Comparison of ENCODE assay signal across 9 cellular contexts in genomic region chr20:62356948-62357667, GRCh38. TPM values are rescaled to one million over a fixed set of nuclear protein-coding genes. Genes with fewer than 3 reads are reported as not detected.
DNase-seq lines count a peak whose midpoint lies in the region; ATAC-seq and TF ChIP-seq lines count a peak whose summit lies in the region.
"Had no signal": no experiment of that assay in that cellular context is flagged by ENCODE, and none has a peak within 500 bp of the region (broad histone marks: within the 10 kb centered on the region; RNA-seq: fewer than 3 reads in every experiment).

No MANE protein-coding gene starts in this region.

- DNase-seq in AG08396 (ENCODE audit: low spot score) (peak; percentile 89), Peyer's patch (no peak), epithelial cell of proximal tubule (ENCODE audit: low read depth) (no peak), myocyte (ENCODE audit: low read depth) (peak; percentile 93), A673 (ENCODE audit: low spot score) (no peak), H4 (ENCODE audit: low spot score) (no peak)
- no peak for DNase-seq in stimulated activated CD4-positive, alpha-beta T cell treated with anti-CD3 and anti-CD28 coated beads, Interleukin-2, amount 100 ng/mL, for 48 hours
- DNase-seq: DND-41 had no signal

- H3K4me1 ChIP-seq in Peyer's patch (peaks cover 0 to 73% (median 0%) of the 10 kb centered on the region in 4 donors), A673 (ENCODE audit: insufficient read depth, low read length, poor library complexity, severe bottlenecking) (no peaks in the 10 kb centered on the region)

- no TSS peak for BruUV-seq in A673 (replicated peaks; lab: Mats Ljungman, UMichigan)

- TF ChIP-seq CTCF in Peyer's patch (IDR thresholded peaks at IDR 0.05) (no peak), epithelial cell of proximal tubule (conservative IDR thresholded peaks at IDR 0.05; ENCODE audit: low read depth, low read length) (no peak), A673 (conservative IDR thresholded peaks at IDR 0.05; ENCODE audit: low read depth, low read length) (no peak)

- intact Hi-C loops in A673 (cut with micrococcal nuclease; ENCODE audit: unreplicated experiment), result no loop called here

- no peaks in the 10 kb centered on the region for H3K27me3 ChIP-seq in Peyer's patch
- no peaks in the 10 kb centered on the region for H3K27me3 ChIP-seq in A673 (replicated peaks; ENCODE audit: insufficient read depth, low read depth, low read length, poor library complexity)

- H3K36me3 ChIP-seq in Peyer's patch, result no peaks in the 10 kb centered on the region
- H3K36me3 ChIP-seq in A673 (ENCODE audit: insufficient read depth, low read length, poor library complexity, severe bottlenecking), result no peaks in the 10 kb centered on the region

- POLR2A ChIA-PET in A673 (lab: Charles Lee; ENCODE audit: low non-redundant PET), result no interaction called here

- H3K27ac ChIP-seq in Peyer's patch (peak overlapping the region; percentile 43 to 89 (median 70)), A673 (ENCODE audit: low read depth, low read length, poor library complexity, severe bottlenecking) (no peak overlapping the region)

- no peak for TF ChIP-seq POLR2A in Peyer's patch (IDR thresholded peaks at IDR 0.05)

- ATAC-seq in GM21786 (IDR thresholded peaks at IDR 0.05; ENCODE audit: unreplicated experiment), result no peak

- CTCF ChIA-PET in A673 (lab: Charles Lee), result no interaction called here

- H3K4me3 ChIP-seq in Peyer's patch (peak overlapping the region in 2 of 4 donors; percentile 2 to 3), epithelial cell of proximal tubule (ENCODE audit: low read depth, low read length) (peak overlapping the region; percentile 4), A673 (ENCODE audit: low read depth, low read length, poor library complexity, severe bottlenecking) (no peak overlapping the region)

- no peaks in the 10 kb centered on the region for H3K9me3 ChIP-seq in Peyer's patch
- H3K9me3 ChIP-seq in A673 (ENCODE audit: low read depth, low read length, poor library complexity, severe bottlenecking), result no peaks in the 10 kb centered on the region

RNA-seq across cellular contexts. Expression of gene LAMA5, which starts 10.0 kb away (rescaled TPM):
- total RNA-seq in Peyer's patch (100 to 1,000 TPM in 2 of 4 donors, 10 to 100 TPM in 2; 31.2 to 328 (median 87.3) TPM), epithelial cell of proximal tubule (103 and 240 TPM in 2 replicates), myocyte (90.5 and 173 TPM in 2 replicates), A673 (2021) (4.2 and 13.2 TPM in 2 replicates)
- polyA plus RNA-seq in myocyte (2012), result 82.7 TPM
- total RNA-seq in H4 (2014; rRNA removed; shearing (Covaris generic)), result 4.4 and 4.5 TPM in 2 replicates

RNA-seq across cellular contexts. Expression of gene RPS21, which starts 29.8 kb away (rescaled TPM):
- total RNA-seq in Peyer's patch (100 to 1,000 TPM; 507 to 769 (median 622) TPM), epithelial cell of proximal tubule (2,187 and 2,322 TPM in 2 replicates), myocyte (610 and 2,016 TPM in 2 replicates), A673 (2021) (1,502 and 1,506 TPM in 2 replicates)
- 2,121 TPM for polyA plus RNA-seq in myocyte (2012)
- 2,095 and 2,204 TPM in 2 replicates for total RNA-seq in H4 (2014; rRNA removed; shearing (Covaris generic))

RNA-seq across cellular contexts. Expression of gene CABLES2, which starts 50.0 kb away (rescaled TPM):
- total RNA-seq in Peyer's patch, result 10 to 100 TPM in 2 of 4 donors, 1 to 10 TPM in 2; 7.2 to 33.8 (median 11.1) TPM
- total RNA-seq in epithelial cell of proximal tubule, result 5.8 and 7.8 TPM in 2 replicates
- 3.8 and 4.4 TPM in 2 replicates for total RNA-seq in myocyte
- 4.1 TPM for polyA plus RNA-seq in myocyte (2012)
- total RNA-seq in A673 (2021), result 11.8 and 14.1 TPM in 2 replicates
- 2.4 and 4.8 TPM in 2 replicates for total RNA-seq in H4 (2014; rRNA removed; shearing (Covaris generic))

RNA-seq across cellular contexts. Expression of gene ADRM1, which starts 54.3 kb away (rescaled TPM):
- 100 to 1,000 TPM in 2 of 4 donors, 10 to 100 TPM in 2; 90.8 to 136 (median 99.7) TPM for total RNA-seq in Peyer's patch
- total RNA-seq in epithelial cell of proximal tubule, result 227 and 261 TPM in 2 replicates
- total RNA-seq in myocyte, result 144 and 156 TPM in 2 replicates
- 152 TPM for polyA plus RNA-seq in myocyte (2012)
- total RNA-seq in A673 (2021), result 218 and 252 TPM in 2 replicates
- total RNA-seq in H4 (2014; rRNA removed; shearing (Covaris generic)), result 180 and 203 TPM in 2 replicates

Comparison
In these comparisons a context has a peak if more than half of its experiments do, and no peak if none do; other contexts are left out.
1. DNase-seq: peak in AG08396 (single experiment) and myocyte (single experiment); none in Peyer's patch (0 of 3), epithelial cell of proximal tubule (single experiment), A673 (single experiment), stimulated activated CD4-positive, alpha-beta T cell treated with anti-CD3 and anti-CD28 coated beads, Interleukin-2, amount 100 ng/mL, for 48 hours (0 of 2) and H4 (single experiment).